Comparison of ENCODE assay signal across 14 cellular contexts in genomic region chr2:20574423-20574911, GRCh38.
DNase-seq lines count a peak whose midpoint lies in the region; ATAC-seq and TF ChIP-seq lines count a peak whose summit lies in the region.
"Had no signal": no experiment of that assay in that cellular context is flagged by ENCODE, and none has a peak within 500 bp of the region (broad histone marks: within the 10 kb centered on the region; RNA-seq: fewer than 3 reads in every experiment).

No MANE protein-coding gene starts in this region.

- ATAC-seq in heart left ventricle (no peak), left ventricle myocardium superior (no peak), upper lobe of left lung (ENCODE audit: low FRiP score in 2 of 2) (no peak), GM19351 (IDR thresholded peaks at IDR 0.05; ENCODE audit: unreplicated experiment) (no peak)

- H3K27ac ChIP-seq in heart left ventricle (peak overlapping the region; percentile 48 to 94 (median 69)), osteoblast (ENCODE audit: low read depth, low read length) (no peak overlapping the region), upper lobe of left lung (peak overlapping the region; percentile 45 to 82 (median 72))

- TF ChIP-seq CTCF in heart left ventricle (IDR thresholded peaks at IDR 0.05) (no peak), glutamatergic neuron (IDR thresholded peaks at IDR 0.05; ENCODE audit: partially characterized antibody, unreplicated experiment) (no peak), osteoblast (IDR thresholded peaks at IDR 0.05; ENCODE audit: extremely low read depth, low read depth, low read length) (no peak), upper lobe of left lung (IDR thresholded peaks at IDR 0.05) (no peak)

- peak in 1 of 5 donors; percentile 5 for DNase-seq in heart left ventricle
- no peak for DNase-seq in left ventricle myocardium superior
- DNase-seq in glutamatergic neuron, result no peak
- DNase-seq in osteoblast (ENCODE audit: insufficient read length, low spot score, missing footprints), result peak; percentile 76
- no peak for DNase-seq in upper lobe of left lung
- DNase-seq in cerebellum (ENCODE audit: low spot score), result no peak
- no peak for DNase-seq in NK-92 treated with Interleukin-12 subunit alpha and Interleukin-12 subunit beta, amount 100 ng/mL, for 24 hours (lab: John Stamatoyannopoulos, UW)
- DNase-seq: activated CD4-positive, alpha-beta memory T cell treated with anti-CD3 and anti-CD28 coated beads for 36 hours; EL; erythroblast; SK-N-SH; stimulated activated CD4-positive, alpha-beta T cell treated with anti-CD3 and anti-CD28 coated beads, Interleukin-12 subunit alpha, Interleukin-12 subunit beta, amount 100 ng/mL, for 4 hours; stimulated activated naive CD4-positive, alpha-beta T cell treated with Interleukin-2 at 50 U/mL for 16 hours had no signal

- no peaks in the 10 kb centered on the region for H3K36me3 ChIP-seq in heart left ventricle
- H3K36me3 ChIP-seq in osteoblast (ENCODE audit: insufficient read depth, low read length), result no peaks in the 10 kb centered on the region
- no peaks in the 10 kb centered on the region for H3K36me3 ChIP-seq in upper lobe of left lung

- intact Hi-C loops in heart left ventricle (cut with DNase I), result loop anchor here in 4 of 10 donors (5.0 to 10.0 kb wide), 3 partner anchors 42 to 50 kb away; no protein-coding TSS in a partner anchor
- intact Hi-C loops in left ventricle myocardium superior (cut with micrococcal nuclease), result no loop called here

- H3K27ac Mint-ChIP-seq in glutamatergic neuron (ENCODE audit: unreplicated experiment), result peak overlapping the region; percentile 76
- H3K27ac Mint-ChIP-seq: activated CD4-positive, alpha-beta memory T cell treated with anti-CD3 and anti-CD28 coated beads for 36 hours had no signal

- no peaks in the 10 kb centered on the region for H3K9me3 ChIP-seq in heart left ventricle
- no peaks in the 10 kb centered on the region for H3K9me3 ChIP-seq in osteoblast (ENCODE audit: low read depth, low read length)
- H3K9me3 ChIP-seq in upper lobe of left lung, result no peaks in the 10 kb centered on the region
- H3K9me3 ChIP-seq: SK-N-SH had no signal

- peaks cover 16 to 99% (median 93%) of the 10 kb centered on the region in 12 donors for H3K4me1 ChIP-seq in heart left ventricle
- peaks cover 34% of the 10 kb centered on the region for H3K4me1 ChIP-seq in osteoblast (ENCODE audit: insufficient read depth, low read length)
- peaks cover 53 to 89% (median 64%) of the 10 kb centered on the region in 4 donors for H3K4me1 ChIP-seq in upper lobe of left lung

- peaks cover 2% of the 10 kb centered on the region for H3K9me3 Mint-ChIP-seq in glutamatergic neuron (ENCODE audit: unreplicated experiment)
- H3K9me3 Mint-ChIP-seq: activated CD4-positive, alpha-beta memory T cell treated with anti-CD3 and anti-CD28 coated beads for 36 hours had no signal

- no peak overlapping the region for H3K4me3 Mint-ChIP-seq in glutamatergic neuron (ENCODE audit: unreplicated experiment)
- H3K4me3 Mint-ChIP-seq: activated CD4-positive, alpha-beta memory T cell treated with anti-CD3 and anti-CD28 coated beads for 36 hours had no signal

- H3K27me3 ChIP-seq in heart left ventricle (no peaks in the 10 kb centered on the region), osteoblast (ENCODE audit: insufficient read depth, low read length) (no peaks in the 10 kb centered on the region), upper lobe of left lung (no peaks in the 10 kb centered on the region)

- no peak overlapping the region for H3K4me2 ChIP-seq in osteoblast (ENCODE audit: insufficient read depth, low read length)
- H3K4me2 ChIP-seq: SK-N-SH had no signal

- no peaks in the 10 kb centered on the region for H3K79me2 ChIP-seq in osteoblast (ENCODE audit: insufficient read depth, low read length)

- no peak for TF ChIP-seq EP300 in upper lobe of left lung (IDR thresholded peaks at IDR 0.05)

- H3K4me1 Mint-ChIP-seq in glutamatergic neuron (ENCODE audit: low read depth, unreplicated experiment), result peaks cover 23% of the 10 kb centered on the region

- no peak overlapping the region for H2AFZ ChIP-seq in osteoblast (ENCODE audit: low read length)

- no peaks in the 10 kb centered on the region for H3K36me3 Mint-ChIP-seq in glutamatergic neuron (ENCODE audit: unreplicated experiment)
- H3K36me3 Mint-ChIP-seq: activated CD4-positive, alpha-beta memory T cell treated with anti-CD3 and anti-CD28 coated beads for 36 hours had no signal

- H4K20me1 ChIP-seq in osteoblast (ENCODE audit: insufficient read depth, low read length), result no peaks in the 10 kb centered on the region

- H3K4me3 ChIP-seq in heart left ventricle (no peak overlapping the region), osteoblast (ENCODE audit: insufficient read depth, low read length) (no peak overlapping the region), upper lobe of left lung (no peak overlapping the region)

- H3K27me3 Mint-ChIP-seq in glutamatergic neuron (ENCODE audit: unreplicated experiment), result peaks cover 8% of the 10 kb centered on the region
- H3K27me3 Mint-ChIP-seq: activated CD4-positive, alpha-beta memory T cell treated with anti-CD3 and anti-CD28 coated beads for 36 hours had no signal

- 83 to 87% (median 86%) methylated on average over 4 to 5 of the region's 5 CpGs for WGBS in heart left ventricle, 4 donors
- WGBS in upper lobe of left lung, 2 donors, result 84 to 94% methylated on average over 2 to 5 of the region's 5 CpGs

- TF ChIP-seq POLR2A in heart left ventricle (IDR thresholded peaks at IDR 0.05), result no peak
- TF ChIP-seq POLR2A in upper lobe of left lung (IDR thresholded peaks at IDR 0.05), result no peak
